12 cellular contexts compared by ENCODE assay signal in the genomic region with DNA sequence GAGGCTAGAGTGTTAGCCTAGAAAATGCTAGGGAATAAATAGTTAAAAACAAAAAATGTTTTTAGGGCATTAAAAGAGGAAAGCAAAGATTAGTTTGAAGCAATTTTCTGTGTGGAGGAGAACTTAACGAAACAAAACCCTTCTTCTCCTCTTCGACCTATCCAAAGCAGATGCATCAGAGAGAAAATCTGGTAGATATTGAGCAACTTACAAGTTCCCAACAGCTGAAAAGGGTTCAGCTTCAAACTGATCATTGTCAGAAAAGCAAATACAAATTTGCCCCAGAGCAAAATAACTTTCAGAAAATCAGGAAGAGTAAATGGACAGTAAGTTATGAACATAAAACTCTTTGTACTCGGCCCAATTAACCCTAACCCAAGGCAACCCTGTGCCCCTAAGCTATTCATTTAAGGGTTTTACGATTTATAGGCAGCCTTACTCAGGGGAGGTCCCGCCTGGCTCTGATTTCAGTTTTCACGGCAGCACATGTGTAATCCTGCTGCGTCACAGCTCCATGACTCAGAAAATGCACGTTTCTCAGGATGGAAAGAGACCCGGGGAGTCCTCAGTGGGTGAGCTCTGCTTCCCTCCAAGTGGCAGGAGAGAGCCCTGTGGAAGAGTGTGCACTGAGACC.
DNase-seq lines count a peak whose midpoint lies in the region; ATAC-seq and TF ChIP-seq lines count a peak whose summit lies in the region.
"Had no signal": no experiment of that assay in that cellular context is flagged by ENCODE, and none has a peak within 500 bp of the region (broad histone marks: within the 10 kb centered on the region; RNA-seq: fewer than 3 reads in every experiment).

No MANE protein-coding gene starts in this region.

- no peak for ATAC-seq in activated T-helper 17 cell treated with anti-CD3 and anti-CD28 coated beads, Interleukin-2, amount 50 U/mL, for 72 hours (replicated peaks)
- ATAC-seq: left ventricle myocardium superior had no signal

- intact Hi-C loops in cardiac septum (cut with DNase I) = no loop called here

- H3K79me2 ChIP-seq in smooth muscle cell (ENCODE audit: low read depth) = no peaks in the 10 kb centered on the region

- H3F3A ChIP-seq in smooth muscle cell (ENCODE audit: low read depth) = no peaks in the 10 kb centered on the region

- H3K4me2 ChIP-seq in smooth muscle cell = peak overlapping the region; percentile 60

- no peak for TF ChIP-seq CTCF in smooth muscle cell (IDR thresholded peaks at IDR 0.05; ENCODE audit: borderline replicate concordance, insufficient read depth, poor library complexity, severe bottlenecking)

- H3K36me3 ChIP-seq in smooth muscle cell (ENCODE audit: low read depth) = no peaks in the 10 kb centered on the region

- H3K4me1 Mint-ChIP-seq in activated T-helper 17 cell treated with anti-CD3 and anti-CD28 coated beads, Interleukin-2, amount 50 U/mL, for 72 hours = no peaks in the 10 kb centered on the region

- no peak overlapping the region for H3K4me3 Mint-ChIP-seq in activated T-helper 17 cell treated with anti-CD3 and anti-CD28 coated beads, Interleukin-2, amount 50 U/mL, for 72 hours

- no peak overlapping the region for H3K27ac ChIP-seq in smooth muscle cell (ENCODE audit: low read depth)

- no peak overlapping the region for H2AFZ ChIP-seq in smooth muscle cell (ENCODE audit: low read depth)

- H3K27ac Mint-ChIP-seq in activated T-helper 17 cell treated with anti-CD3 and anti-CD28 coated beads, Interleukin-2, amount 50 U/mL, for 72 hours = no peak overlapping the region

- H3K4me1 ChIP-seq in smooth muscle cell (ENCODE audit: low read depth) = peaks cover 5% of the 10 kb centered on the region

- 18% methylated on average over 9 of the region's 9 CpGs for WGBS in smooth muscle cell (ENCODE audit: low lambda C conversion rate)

- no peaks in the 10 kb centered on the region for H3K36me3 Mint-ChIP-seq in activated T-helper 17 cell treated with anti-CD3 and anti-CD28 coated beads, Interleukin-2, amount 50 U/mL, for 72 hours (ENCODE audit: low read depth)

- in situ Hi-C loops in G401 (cut with HindIII; ENCODE audit: low sequenced_read_pairs) = no loop called here

- no peaks in the 10 kb centered on the region for H3K9me3 ChIP-seq in smooth muscle cell (replicated peaks; ENCODE audit: low read depth)

- no peaks in the 10 kb centered on the region for H4K20me1 ChIP-seq in smooth muscle cell (ENCODE audit: low read depth)

- peaks cover 36% of the 10 kb centered on the region for H3K27me3 ChIP-seq in smooth muscle cell (ENCODE audit: low read depth)

- H3K4me3 ChIP-seq in smooth muscle cell = no peak overlapping the region

- H3K9me3 Mint-ChIP-seq in activated T-helper 17 cell treated with anti-CD3 and anti-CD28 coated beads, Interleukin-2, amount 50 U/mL, for 72 hours = peaks cover 10% of the 10 kb centered on the region

- DNase-seq in GOT3 (lab: John Stamatoyannopoulos, UW) (peak; percentile 58), SW480 (ENCODE audit: low spot score) (peak; percentile 8), fibroblast of peridontal ligament (ENCODE audit: extremely low read depth) (peak; percentile 94), smooth muscle cell (lab: John Stamatoyannopoulos, UW; ENCODE audit: unreplicated experiment) (no peak), cardiac septum (ENCODE audit: low spot score) (no peak), G401 (ENCODE audit: low spot score) (no peak), superior temporal gyrus (ENCODE audit: extremely low spot score) (no peak)
- DNase-seq: activated effector memory CD4-positive, alpha-beta T cell treated with anti-CD3 and anti-CD28 coated beads, Interleukin-2, amount 50 U/mL, for 16 hours; Kasumi-1; left ventricle myocardium superior; NCI-H82 had no signal

- H3K9ac ChIP-seq in smooth muscle cell (ENCODE audit: low read depth) = peak overlapping the region; percentile 30

- no peaks in the 10 kb centered on the region for H3K27me3 Mint-ChIP-seq in activated T-helper 17 cell treated with anti-CD3 and anti-CD28 coated beads, Interleukin-2, amount 50 U/mL, for 72 hours

Comparison
In these comparisons a context has a peak if more than half of its experiments do, and no peak if none do; other contexts are left out.
1. DNase-seq: peak in GOT3 (single experiment), SW480 (single experiment) and fibroblast of peridontal ligament (single experiment); none in smooth muscle cell (single experiment), cardiac septum (single experiment), G401 (single experiment) and superior temporal gyrus (single experiment).